Comparison of ENCODE assay signal across 8 cellular contexts in the genomic region with DNA sequence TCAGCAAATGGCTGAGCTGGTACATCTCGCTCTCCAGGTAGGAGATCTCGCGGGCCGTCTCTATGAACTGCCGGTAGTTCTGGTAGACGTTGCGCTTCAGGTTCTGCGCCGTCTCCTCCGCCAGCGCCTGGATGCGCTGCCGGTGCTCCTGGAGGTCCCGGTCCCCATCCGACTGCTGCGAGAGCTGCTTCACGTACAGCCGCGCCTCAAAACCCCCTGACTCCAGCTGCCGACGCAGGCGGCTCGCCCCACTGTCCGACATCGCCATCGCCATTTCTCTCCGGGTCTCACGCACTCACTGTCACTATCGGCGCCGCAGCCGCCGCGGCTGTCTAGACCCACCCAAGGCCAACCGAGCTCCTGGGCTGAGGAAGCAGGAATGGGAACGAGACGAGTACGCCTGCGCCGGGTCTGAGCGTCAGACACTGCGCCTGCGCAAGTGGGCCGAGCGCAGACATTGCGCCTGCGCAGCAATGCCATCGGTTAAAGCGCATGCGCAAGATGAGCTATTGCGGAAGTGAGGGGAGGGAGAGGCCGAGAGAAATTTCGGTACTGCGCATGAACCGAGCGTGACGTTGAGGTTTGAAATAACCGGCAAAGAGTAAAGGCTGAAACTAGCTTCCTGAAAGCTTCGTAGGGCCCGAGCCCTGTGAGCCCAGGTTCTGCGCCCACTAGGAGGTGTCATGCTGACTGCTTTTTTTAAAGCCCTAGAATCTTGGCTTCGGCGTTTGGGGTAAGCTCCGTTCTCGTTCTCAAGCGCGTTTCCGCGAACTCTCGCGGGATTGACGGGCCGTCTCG. TPM values are rescaled to one million over a fixed set of nuclear protein-coding genes. Genes with fewer than 3 reads are reported as not detected.
DNase-seq lines count a peak whose midpoint lies in the region; ATAC-seq and TF ChIP-seq lines count a peak whose summit lies in the region.

Gene EXOC8, minus strand, starts transcription at position 381 of the 798 bp plus-strand sequence. Its CDS starts 107 bp downstream, at position 274.

- no peaks in the 10 kb centered on the region for H3K36me3 ChIP-seq in lung (ENCODE audit: control insufficient read depth in 2 of 2, insufficient read depth in 2 of 2, low read length in 2 of 2)

- peak within 1 kb of the TSS; percentile 87 to 98 for H3K27ac ChIP-seq in lung (ENCODE audit: low read depth in 1 of 2, low read length in 1 of 2)

- H3K4me3 ChIP-seq in lung, result peak within 1 kb of the TSS; percentile 97

- H3K27me3 ChIP-seq in lung (ENCODE audit: control insufficient read depth, insufficient read depth), result no peaks in the 10 kb centered on the region

- 0% methylated on average over 74 of the region's 74 CpGs for WGBS in lung, 2 donors

- peaks cover 0 to 1% of the 10 kb centered on the region in 2 donors for H3K9me3 ChIP-seq in lung (ENCODE audit: control insufficient read depth in 2 of 2, insufficient read depth in 1 of 2, low read length in 1 of 2)

- DNase-seq in CMK (ENCODE audit: low read depth) (peak; percentile 97), HS-27A (ENCODE audit: low read depth) (peak; percentile 96), NK-92 (lab: John Stamatoyannopoulos, UW; ENCODE audit: unreplicated experiment) (peak; percentile 90), lung (ENCODE audit: low spot score) (peak; percentile 95)
- peak; percentile 90 to 96 for DNase-seq in activated CD8-positive, alpha-beta memory T cell treated with anti-CD3 and anti-CD28 coated beads for 1 hour (ENCODE audit: extremely low read depth in 1 of 2, low read depth in 1 of 2)
- DNase-seq in effector CD8-positive, alpha-beta T cell (lab: John Stamatoyannopoulos, UW), result peak; percentile 99
- DNase-seq in stimulated activated CD4-positive, alpha-beta T cell treated with anti-CD3 and anti-CD28 coated beads, TNF-alpha, amount 100 ng/mL, for 4 hours (ENCODE audit: low read depth in 3 of 3), result peak; percentile 93 to 96 (median 96)

- ATAC-seq in GM19467 (IDR thresholded peaks at IDR 0.05; ENCODE audit: unreplicated experiment), result peak; percentile 80
- peak; percentile 89 for ATAC-seq in lung (ENCODE audit: insufficient read depth, low FRiP score)

- peaks cover 4 to 14% of the 10 kb centered on the region in 2 donors for H3K4me1 ChIP-seq in lung (ENCODE audit: control insufficient read depth in 2 of 2, insufficient read depth in 2 of 2, low read length in 2 of 2)

- no peak for TF ChIP-seq CTCF in lung (IDR thresholded peaks at IDR 0.05; ENCODE audit: control extremely low read depth, extremely low read depth)

RNA-seq across cellular contexts. Expression of gene EXOC8, which starts in this region (rescaled TPM):
- 10 to 100 TPM; 18.5 to 19.0 TPM for total RNA-seq in lung
- polyA plus RNA-seq in lung, result 1 to 10 TPM; 4.6 to 7.4 TPM

Comparison
In these comparisons a context has a peak if more than half of its experiments do, and no peak if none do; other contexts are left out.
1. Peak in every context shown above with its lines: DNase-seq, ATAC-seq, H3K4me3 ChIP-seq and H3K27ac ChIP-seq.